In the genomic region with DNA sequence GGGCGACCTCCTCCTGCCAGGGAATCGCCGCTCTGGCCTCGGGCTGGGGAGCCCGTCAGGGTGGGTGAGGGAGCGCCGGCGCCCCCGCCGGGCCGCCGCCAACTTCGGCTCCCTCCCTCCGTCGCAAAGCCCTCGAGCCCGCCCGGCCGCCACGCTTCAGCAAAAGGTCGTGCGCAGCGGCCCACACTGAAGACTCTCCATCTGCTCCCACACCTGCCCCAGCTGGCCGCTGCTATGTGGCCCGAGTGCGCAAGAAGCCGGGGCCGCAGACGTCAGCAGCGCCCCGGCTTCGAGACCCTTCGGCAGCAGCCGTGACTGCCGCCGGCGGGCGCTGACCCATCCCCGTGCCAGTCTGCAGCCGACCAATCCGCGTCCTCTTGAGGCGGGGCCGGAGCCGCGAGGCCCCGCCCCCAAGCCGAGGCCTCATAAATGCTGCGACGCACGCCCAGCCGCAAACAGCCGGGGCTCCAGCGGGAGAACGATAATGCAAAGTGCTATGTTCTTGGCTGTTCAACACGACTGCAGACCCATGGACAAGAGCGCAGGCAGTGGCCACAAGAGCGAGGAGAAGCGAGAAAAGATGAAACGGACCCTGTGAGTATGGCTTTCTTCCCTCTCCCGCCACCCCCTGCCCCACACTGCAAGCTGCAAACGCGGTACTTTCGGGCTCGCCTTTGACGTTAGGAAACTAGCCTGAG, we compare ENCODE assay signal across 8 cellular contexts. TPM values are rescaled to one million over a fixed set of nuclear protein-coding genes. Genes with fewer than 3 reads are reported as not detected.
A peak's percentile ranks its signal among the peaks of the same experiment; 100 is the strongest.
DNase-seq lines count a peak whose midpoint lies in the region; ATAC-seq and TF ChIP-seq lines count a peak whose summit lies in the region.

A gene with protein sequence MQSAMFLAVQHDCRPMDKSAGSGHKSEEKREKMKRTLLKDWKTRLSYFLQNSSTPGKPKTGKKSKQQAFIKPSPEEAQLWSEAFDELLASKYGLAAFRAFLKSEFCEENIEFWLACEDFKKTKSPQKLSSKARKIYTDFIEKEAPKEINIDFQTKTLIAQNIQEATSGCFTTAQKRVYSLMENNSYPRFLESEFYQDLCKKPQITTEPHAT (plus strand): TSS at position 452 of the 698 bp plus-strand sequence. CDS start 33 bp downstream, at position 485.

- H2AFZ ChIP-seq in mammary epithelial cell (ENCODE audit: low read depth, low read length), result peak within 1 kb of the TSS; percentile 94

- no TSS peak for BruUV-seq in mammary epithelial cell (replicated peaks; lab: Mats Ljungman, UMichigan)

- H3K9me3 ChIP-seq in WERI-Rb-1 (ENCODE audit: severe bottlenecking) (no peaks in the 10 kb centered on the region), mammary epithelial cell (replicated peaks; ENCODE audit: insufficient read depth, low read length) (no peaks in the 10 kb centered on the region)

- H3K4me3 ChIP-seq in WERI-Rb-1 (ENCODE audit: low read depth, low read length) (peak within 1 kb of the TSS; percentile 84), mammary epithelial cell (replicated peaks in 1 of 3; ENCODE audit: insufficient read depth in 1 of 3, low read depth in 2 of 3, low read length in 3 of 3) (peak within 1 kb of the TSS; percentile 82 to 98 (median 95))

- dilution Hi-C loops in mammary epithelial cell (cut with HindIII; ENCODE audit: low sequenced_read_pairs), result loop anchor here (25.0 kb wide), 1 partner anchor 204 kb away; no protein-coding TSS in a partner anchor

- peak within 1 kb of the TSS; percentile 89 for H3K9ac ChIP-seq in mammary epithelial cell (ENCODE audit: insufficient read depth, low read length)

- CTCF ChIA-PET in mammary epithelial cell (lab: Charles Lee; ENCODE audit: low non-redundant PET), result interaction anchor here (0.6 to 1.6 kb wide), 3 partner anchors 211 to 250 kb away, joined by 4 to 8 read pairs (median 4); partner anchors contain the start of gene UCHL5

- ATAC-seq in GM18868 (IDR thresholded peaks at IDR 0.05; ENCODE audit: unreplicated experiment), result peak; percentile 91
- peak; percentile 87 for ATAC-seq in HG03103 (IDR thresholded peaks at IDR 0.05; ENCODE audit: low read depth, unreplicated experiment)

- DNase-seq in ACHN, result peak; percentile 94
- DNase-seq in NCI-H2171 (lab: John Stamatoyannopoulos, UW), result peak; percentile 82
- peak; percentile 82 for DNase-seq in WERI-Rb-1
- DNase-seq in mammary epithelial cell, result peak; percentile 87
- DNase-seq in immature natural killer cell, result peak; percentile 88 to 92 (median 91)
- DNase-seq in smooth muscle cell of the brain vasculature (ENCODE audit: low read depth, low spot score), result peak; percentile 72

- H3K4me2 ChIP-seq in mammary epithelial cell (ENCODE audit: insufficient read depth, low read depth, low read length), result peak within 1 kb of the TSS; percentile 93

- H3K4me1 ChIP-seq in mammary epithelial cell (ENCODE audit: insufficient read depth, low read length), result peaks cover 27% of the 10 kb centered on the region

- peak within 1 kb of the TSS; percentile 96 to 99 (median 98) for H3K4me3 Mint-ChIP-seq in immature natural killer cell

- H3K27ac ChIP-seq in WERI-Rb-1 (peak within 1 kb of the TSS; percentile 80), mammary epithelial cell (ENCODE audit: insufficient read depth, low read depth, low read length) (peak within 1 kb of the TSS; percentile 70)

- peaks cover 3% of the 10 kb centered on the region; the same call in 1 of the 2 replicates for H3K36me3 ChIP-seq in WERI-Rb-1
- peaks cover 10% of the 10 kb centered on the region for H3K36me3 ChIP-seq in mammary epithelial cell (ENCODE audit: insufficient read depth, low read length)

- H3K36me3 Mint-ChIP-seq in immature natural killer cell, result peaks cover 0 to 17% (median 6%) of the 10 kb centered on the region in 3 donors

- TF ChIP-seq CTCF in WERI-Rb-1 (IDR thresholded peaks at IDR 0.05; ENCODE audit: low read depth, low read length) (no peak), mammary epithelial cell (conservative IDR thresholded peaks at IDR 0.05 in 1 of 2, IDR thresholded peaks at IDR 0.05 in 1 of 2; ENCODE audit: extremely low read depth in 1 of 2, insufficient read depth in 1 of 2, low read depth in 1 of 2, low read length in 2 of 2) (peak in 1 of 2 donors; percentile 27)

- H3K27me3 ChIP-seq in WERI-Rb-1 (ENCODE audit: insufficient read depth, low read depth, severe bottlenecking), result no peaks in the 10 kb centered on the region
- no peaks in the 10 kb centered on the region for H3K27me3 ChIP-seq in mammary epithelial cell (ENCODE audit: insufficient read depth, low read length)

- H4K20me1 ChIP-seq in mammary epithelial cell (ENCODE audit: insufficient read depth, low read length), result no peaks in the 10 kb centered on the region

- in situ Hi-C loops in ACHN (cut with HindIII; ENCODE audit: low pct_ligation_motif_present, low pct_unique_long_range_greater_than_20kb, low sequenced_read_pairs), result loop anchor here (25.0 kb wide), 1 partner anchor 204 kb away; no protein-coding TSS in a partner anchor
- in situ Hi-C loops in mammary epithelial cell (cut with MboI; ENCODE audit: low sequenced_read_pairs in 2 of 2), result loop anchor here in 1 of 2 donors (10.0 kb wide), 1 partner anchor 206 kb away; no protein-coding TSS in a partner anchor

- peaks cover 30 to 47% of the 10 kb centered on the region in 2 donors for H3K4me1 Mint-ChIP-seq in immature natural killer cell

- WGBS in mammary epithelial cell (ENCODE audit: low coverage, missing lambda C conversion rate), result 1% methylated on average over 34 of the region's 66 CpGs

- H3K79me2 ChIP-seq in mammary epithelial cell (ENCODE audit: insufficient read depth, low read length), result peaks cover 13% of the 10 kb centered on the region

- peaks cover 17 to 27% (median 25%) of the 10 kb centered on the region in 3 donors for H3K27me3 Mint-ChIP-seq in immature natural killer cell (ENCODE audit: low read depth in 3 of 3)

- peak within 1 kb of the TSS; percentile 91 to 98 (median 98) for H3K27ac Mint-ChIP-seq in immature natural killer cell

- peaks cover 0 to 2% (median 0%) of the 10 kb centered on the region in 6 donors for H3K9me3 Mint-ChIP-seq in immature natural killer cell

- intact Hi-C loops in mammary epithelial cell (cut with micrococcal nuclease), result loop anchor here (1.0 to 5.0 kb wide), 5 partner anchors 54 to 331 kb away; partner anchors contain the start of gene CDC73

RNA-seq across cellular contexts. Expression of the gene that starts here (rescaled TPM):
- 10 to 100 TPM; 20.0 to 28.5 TPM for total RNA-seq in mammary epithelial cell
- polyA plus RNA-seq in mammary epithelial cell, result 7.0 TPM
- polyA minus RNA-seq in mammary epithelial cell, result 17.8 TPM
- polyA plus RNA-seq in immature natural killer cell, result 100 to 1,000 TPM in 2 of 3 donors, 10 to 100 TPM in 1; 99.4 to 358 (median 227) TPM

Comparison
In these comparisons a context has a peak if more than half of its experiments do, and no peak if none do; other contexts are left out.
1. Peak in every context shown above with its lines: DNase-seq, ATAC-seq, H3K4me3 ChIP-seq and H3K27ac ChIP-seq.
2. RNA of the gene that starts here (polyA plus RNA-seq): 99.4 to 358 TPM in immature natural killer cell; 7.0 TPM in mammary epithelial cell (single experiment); every median in the first group is over 10 times any median in the second.